1 cellular context compared by ENCODE assay signal in the genomic region with DNA sequence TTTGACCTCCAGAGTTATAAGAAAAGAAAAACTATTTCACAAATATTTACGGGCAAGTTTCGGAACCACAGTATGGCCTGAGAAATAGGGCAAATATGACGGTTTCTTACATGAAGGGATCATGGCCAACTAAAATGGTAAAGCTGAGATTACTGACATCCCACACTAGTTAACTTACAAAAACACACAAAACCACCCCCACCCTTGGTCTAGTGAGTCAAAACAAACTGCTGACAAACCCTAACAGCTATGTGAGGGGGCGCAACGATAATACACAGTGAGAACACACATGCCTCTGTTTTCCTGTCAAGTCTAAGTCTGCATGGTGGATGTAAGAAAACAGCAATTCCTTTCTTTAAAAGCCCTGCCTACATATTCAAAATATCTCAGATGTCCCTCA.
TF ChIP-seq lines count a peak whose summit lies in the region.

No MANE protein-coding gene starts in this region.

TF ChIP-seq in IMR-90, 13 proteins besides CTCF, POLR2A, EP300 and RAD21 (continued from another document):
- TF ChIP-seq MAZ (IDR thresholded peaks at IDR 0.05; ENCODE audit: borderline replicate concordance, low read depth, low read length) (peak; percentile 74; the same call in 1 of the 2 replicates), CHD1 (IDR thresholded peaks at IDR 0.05; ENCODE audit: low read depth, low read length) (no peak), RCOR1 (IDR thresholded peaks at IDR 0.05; ENCODE audit: insufficient replicate concordance, low read length) (peak; percentile 17), SMC3 (IDR thresholded peaks at IDR 0.05; ENCODE audit: low read depth, low read length) (0 out of 2 replicates have a peak, but pooled peaks have one; percentile 3), RFX5 (IDR thresholded peaks at IDR 0.05; ENCODE audit: low read depth, low read length) (no peak)
